In the genomic region with DNA sequence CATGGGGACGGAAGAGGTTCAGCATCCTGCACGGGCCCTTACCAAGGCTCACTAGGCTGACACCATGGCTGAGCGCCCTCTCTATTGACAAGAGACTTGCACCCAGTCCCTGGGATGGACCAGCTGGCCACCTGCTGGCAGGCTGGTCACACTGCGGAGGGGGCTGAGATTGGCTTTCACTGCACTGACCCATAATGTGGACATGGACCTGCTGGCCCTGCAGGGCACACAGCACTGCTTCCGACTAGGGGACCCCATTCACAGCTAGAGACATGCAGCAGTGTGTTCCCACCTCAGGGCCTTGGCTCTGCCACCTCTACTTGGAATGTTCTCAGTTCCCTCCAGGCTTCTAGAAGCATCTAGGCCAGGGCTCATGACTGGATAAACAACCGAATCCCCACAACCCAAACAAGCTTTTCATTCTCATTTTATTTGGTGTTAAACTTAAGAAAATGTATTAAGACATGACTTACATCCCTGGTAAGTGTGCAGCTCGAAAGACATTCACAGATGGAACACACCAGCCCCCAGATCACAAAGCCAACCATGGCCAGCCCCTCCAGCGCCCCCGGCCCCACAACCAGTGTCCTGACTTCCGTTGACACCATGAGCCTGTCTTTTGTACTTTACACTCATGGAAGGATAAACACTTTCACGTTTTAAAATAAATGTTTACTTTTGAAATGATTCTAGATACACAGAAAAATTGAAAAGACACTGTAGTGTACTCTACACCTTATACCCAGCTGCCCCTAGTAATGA, we compare ENCODE assay signal across 1 cellular context.
TF ChIP-seq lines count a peak whose summit lies in the region.

No MANE protein-coding gene starts in this region.

TF ChIP-seq in H1, 55 proteins besides CTCF, POLR2A, EP300 and RAD21:
- no peak for TF ChIP-seq ATF2 (IDR thresholded peaks at IDR 0.05; ENCODE audit: low read length)
- no peak for TF ChIP-seq KDM4A (IDR thresholded peaks at IDR 0.05; ENCODE audit: low read depth, low read length, severe bottlenecking)
- no peak for TF ChIP-seq SAP30 (IDR thresholded peaks at IDR 0.05; ENCODE audit: insufficient read depth, insufficient replicate concordance, low read length)
- TF ChIP-seq CEBPB (IDR thresholded peaks at IDR 0.05; ENCODE audit: low read depth, low read length), result no peak
- TF ChIP-seq SIRT6 (IDR thresholded peaks at IDR 0.05; ENCODE audit: low read length), result no peak
- TF ChIP-seq CREB1 (IDR thresholded peaks at IDR 0.05), result no peak
- TF ChIP-seq YY1 (IDR thresholded peaks at IDR 0.05; ENCODE audit: low read depth, low read length), result no peak
- no peak for TF ChIP-seq RFX5 (IDR thresholded peaks at IDR 0.05; ENCODE audit: borderline replicate concordance, low read depth, low read length)
- no peak for TF ChIP-seq GTF2F1 (IDR thresholded peaks at IDR 0.05; ENCODE audit: borderline replicate concordance, low read depth, low read length)
